In genomic region chr6:131950767-131951575, GRCh38 we compare ENCODE assay signal across 8 cellular contexts. TPM values are rescaled to one million over a fixed set of nuclear protein-coding genes. Genes with fewer than 3 reads are reported as not detected.
DNase-seq lines count a peak whose midpoint lies in the region; ATAC-seq and TF ChIP-seq lines count a peak whose summit lies in the region.

A gene with protein sequence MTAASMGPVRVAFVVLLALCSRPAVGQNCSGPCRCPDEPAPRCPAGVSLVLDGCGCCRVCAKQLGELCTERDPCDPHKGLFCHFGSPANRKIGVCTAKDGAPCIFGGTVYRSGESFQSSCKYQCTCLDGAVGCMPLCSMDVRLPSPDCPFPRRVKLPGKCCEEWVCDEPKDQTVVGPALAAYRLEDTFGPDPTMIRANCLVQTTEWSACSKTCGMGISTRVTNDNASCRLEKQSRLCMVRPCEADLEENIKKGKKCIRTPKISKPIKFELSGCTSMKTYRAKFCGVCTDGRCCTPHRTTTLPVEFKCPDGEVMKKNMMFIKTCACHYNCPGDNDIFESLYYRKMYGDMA (minus strand): TSS chr6:131951372. CDS start chr6:131951172, 200 bp downstream.

- H4K8ac ChIP-seq in trophoblast cell (ENCODE audit: low read depth, low read length), result peak within 1 kb of the TSS; percentile 41

- no peak for TF ChIP-seq CTCF in LNCaP clone FGC (IDR thresholded peaks at IDR 0.05; ENCODE audit: control insufficient read depth, extremely low read depth, insufficient read depth)

- H3K4me3 ChIP-seq in LNCaP clone FGC (ENCODE audit: low read depth, low read length) (peak within 1 kb of the TSS; percentile 30), trophoblast cell (ENCODE audit: low read depth, low read length) (peak within 1 kb of the TSS; percentile 81)

- peak within 1 kb of the TSS; percentile 87 for H3K4ac ChIP-seq in trophoblast cell (ENCODE audit: low read depth, low read length)

- H2AFZ ChIP-seq in trophoblast cell (ENCODE audit: insufficient read depth, low read length, poor library complexity), result peak within 1 kb of the TSS; percentile 53

- peaks cover 5% of the 10 kb centered on the region for H3K79me2 ChIP-seq in trophoblast cell (ENCODE audit: control insufficient read depth, insufficient read depth, low read length, poor library complexity)

- DNase-seq in SIG-M5 treated with dmso at 0.1 percent for 504 hours (lab: John Stamatoyannopoulos, UW; ENCODE audit: unreplicated experiment) (peak; percentile 26), SIG-M5 (lab: John Stamatoyannopoulos, UW) (no peak), LNCaP clone FGC (ENCODE audit: low read depth) (no peak), astrocyte of the hippocampus (ENCODE audit: low read depth, low spot score) (peak; percentile 99), left ventricle myocardium superior (peak; percentile 85), trophoblast cell (peak; percentile 85 to 92)

- no peak within 1 kb of the TSS for H3K23ac ChIP-seq in trophoblast cell (ENCODE audit: low read length)

- peak within 1 kb of the TSS; percentile 93 for H4K91ac ChIP-seq in trophoblast cell (ENCODE audit: low read depth, low read length)

- peaks cover 11% of the 10 kb centered on the region for H3K79me1 ChIP-seq in trophoblast cell (ENCODE audit: low read length)

- H2BK120ac ChIP-seq in trophoblast cell (ENCODE audit: insufficient read depth, low read length, poor library complexity), result peak within 1 kb of the TSS; percentile 95

- H4K12ac ChIP-seq in trophoblast cell (ENCODE audit: low read depth, low read length), result peak within 1 kb of the TSS; percentile 92

- no peaks in the 10 kb centered on the region for H3K9me3 ChIP-seq in trophoblast cell (ENCODE audit: insufficient read depth, low read depth, low read length)

- ATAC-seq in left ventricle myocardium superior (peak; percentile 69), HG03565 (IDR thresholded peaks at IDR 0.05; ENCODE audit: unreplicated experiment) (no peak), GM21360 (IDR thresholded peaks at IDR 0.05; ENCODE audit: unreplicated experiment) (no peak)

- peaks cover 7 to 21% of the 10 kb centered on the region in 2 experiments for H3K4me1 ChIP-seq in trophoblast cell (ENCODE audit: control insufficient read depth in 1 of 2, insufficient read depth in 2 of 2, low read length in 2 of 2)

- peak within 1 kb of the TSS; percentile 71 for H3K4me2 ChIP-seq in trophoblast cell (ENCODE audit: low read length)

- peak within 1 kb of the TSS; percentile 91 for H3K14ac ChIP-seq in trophoblast cell (ENCODE audit: low read length)

- no CpG with 5 or more reads among the region's 97 CpGs for WGBS in trophoblast cell (ENCODE audit: extremely low coverage, insufficient coverage, insufficient read length)

- peak within 1 kb of the TSS; percentile 93 for H2BK5ac ChIP-seq in trophoblast cell (ENCODE audit: low read depth, low read length, poor library complexity)

- H3K27me3 ChIP-seq in trophoblast cell (ENCODE audit: insufficient read depth, low read length), result no peaks in the 10 kb centered on the region

- peak within 1 kb of the TSS; percentile 91 for H3K9ac ChIP-seq in trophoblast cell (ENCODE audit: low read length)

- peak within 1 kb of the TSS; percentile 96 for H2BK12ac ChIP-seq in trophoblast cell (ENCODE audit: low read length)

- peaks cover 2 to 10% of the 10 kb centered on the region in 2 experiments for H3K36me3 ChIP-seq in trophoblast cell (ENCODE audit: control insufficient read depth in 1 of 2, insufficient read depth in 2 of 2, low read length in 2 of 2)

- peak within 1 kb of the TSS; percentile 84 for H2AK5ac ChIP-seq in trophoblast cell (ENCODE audit: low read length)

- intact Hi-C loops in left ventricle myocardium superior (cut with micrococcal nuclease), result no loop called here

- peak within 1 kb of the TSS; percentile 100 for H3K18ac ChIP-seq in trophoblast cell (ENCODE audit: low read length)

- H3K27ac ChIP-seq in trophoblast cell (ENCODE audit: low read depth, low read length), result peak within 1 kb of the TSS; percentile 71

RNA-seq across cellular contexts. Expression of the gene that starts here (rescaled TPM):
- 14.3 TPM for total RNA-seq in left ventricle myocardium superior
- 48.1 and 53.3 TPM in 2 replicates for polyA plus RNA-seq in trophoblast cell (2013)

Comparison
In these comparisons a context has a peak if more than half of its experiments do, and no peak if none do; other contexts are left out.
1. DNase-seq: peak in SIG-M5 treated with dmso at 0.1 percent for 504 hours (single experiment), astrocyte of the hippocampus (single experiment), left ventricle myocardium superior (single experiment) and trophoblast cell (2 of 2); none in SIG-M5 (single experiment) and LNCaP clone FGC (single experiment).